In the genomic region with DNA sequence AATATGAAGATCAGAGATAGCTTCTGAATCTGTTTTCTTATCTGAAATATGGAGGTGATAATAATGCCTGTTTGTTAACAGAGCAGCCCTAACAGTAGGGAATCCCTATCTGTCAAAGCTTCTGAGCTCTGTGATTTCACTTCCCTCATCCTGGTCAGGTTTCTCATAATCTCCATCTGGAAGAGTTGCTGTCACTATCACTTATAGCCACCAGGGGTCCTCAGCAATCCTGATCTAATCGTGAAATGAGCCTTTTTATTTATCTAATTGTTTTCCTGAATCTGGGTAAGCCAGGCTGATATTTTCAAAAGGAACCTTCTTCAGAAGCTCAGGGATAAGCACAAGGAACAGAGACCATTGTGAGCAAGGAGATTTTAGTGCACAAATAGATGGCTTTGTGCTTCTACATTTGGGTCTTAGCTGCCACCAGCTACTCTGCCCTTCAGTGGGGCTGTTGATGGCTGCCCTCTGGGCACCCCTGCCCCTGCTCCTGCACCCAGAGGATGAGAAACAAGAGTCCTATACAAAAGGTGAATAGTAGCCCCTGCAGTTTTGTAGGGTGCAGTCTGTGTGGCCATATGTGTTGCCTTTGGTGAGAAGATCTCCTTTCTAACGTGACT, we compare ENCODE assay signal across 8 cellular contexts.
DNase-seq lines count a peak whose midpoint lies in the region; ATAC-seq, FAIRE-seq and TF ChIP-seq lines count a peak whose summit lies in the region.

No MANE protein-coding gene starts in this region.

- ATAC-seq in GM19397 (IDR thresholded peaks at IDR 0.05; ENCODE audit: unreplicated experiment) (peak; percentile 69), HG03442 (IDR thresholded peaks at IDR 0.05; ENCODE audit: unreplicated experiment) (peak; percentile 79), HG03108 (IDR thresholded peaks at IDR 0.05; ENCODE audit: unreplicated experiment) (no peak)

- POLR2A ChIA-PET in RWPE1 (lab: Yijun Ruan, JAX; ENCODE audit: low non-redundant PET) = no interaction called here

- FAIRE-seq in urothelium cell line (lab: Jason Lieb, UNC) = no peak
- FAIRE-seq in frontal cortex (lab: Jason Lieb, UNC) = no peak

- CTCF ChIA-PET in RWPE1 (lab: Yijun Ruan, JAX) = interaction anchor here (0.5 to 0.7 kb wide), 3 partner anchors 26 to 206 kb away, joined by 3 to 8 read pairs (median 3); no protein-coding TSS in a partner anchor

- peak; percentile 42 for TF ChIP-seq CTCF in RWPE1 (conservative IDR thresholded peaks at IDR 0.05; ENCODE audit: low read depth)

- DNase-seq in ELF-1 (ENCODE audit: low read depth, low spot score) (peak; percentile 2), RWPE1 (ENCODE audit: low spot score) (peak; percentile 20), globus pallidus (ENCODE audit: low spot score) (peak; percentile 11), urothelium cell line (ENCODE audit: low spot score) (peak; percentile 6), frontal cortex (ENCODE audit: low spot score in 2 of 2) (no peak)

- no peak overlapping the region for H3K27ac ChIP-seq in RWPE1

Comparison
In these comparisons a context has a peak if more than half of its experiments do, and no peak if none do; other contexts are left out.
1. DNase-seq: peak in ELF-1 (single experiment), RWPE1 (single experiment), globus pallidus (single experiment) and urothelium cell line (single experiment); none in frontal cortex (0 of 2).